ENCODE assay signal across 8 cellular contexts in genomic region chr9:111661802-111662491, GRCh38. TPM values are rescaled to one million over a fixed set of nuclear protein-coding genes. Genes with fewer than 3 reads are reported as not detected.
DNase-seq lines count a peak whose midpoint lies in the region; ATAC-seq and TF ChIP-seq lines count a peak whose summit lies in the region.

No MANE protein-coding gene starts in this region.

- peak overlapping the region; percentile 85 for H3K4me3 ChIP-seq in Karpas-422 (ENCODE audit: low read length)
- H3K4me3 ChIP-seq in WI38 (ENCODE audit: low read depth, low read length), result peak overlapping the region; percentile 81
- H3K4me3 ChIP-seq in choroid plexus epithelial cell (ENCODE audit: low read depth, low read length), result peak overlapping the region; percentile 84

- H3K9me2 ChIP-seq in Karpas-422 (replicated peaks; ENCODE audit: insufficient read depth, low read length), result no peaks in the 10 kb centered on the region

- peaks cover 50% of the 10 kb centered on the region for H3K79me2 ChIP-seq in Karpas-422 (ENCODE audit: low read length)

- peak; percentile 31 for ATAC-seq in GM21786 (IDR thresholded peaks at IDR 0.05; ENCODE audit: unreplicated experiment)

- H3K4me2 ChIP-seq in Karpas-422 (ENCODE audit: low read depth, low read length, poor library complexity, severe bottlenecking), result peak overlapping the region; percentile 92

- peak overlapping the region; percentile 85 for H3K9ac ChIP-seq in Karpas-422 (ENCODE audit: low read length)

- TF ChIP-seq CTCF in WI38 (IDR thresholded peaks at IDR 0.05; ENCODE audit: low read depth, low read length) (no peak), choroid plexus epithelial cell (conservative IDR thresholded peaks at IDR 0.05; ENCODE audit: low read depth, low read length) (no peak)

- H3K9me3 ChIP-seq in Karpas-422 (ENCODE audit: low read length), result no peaks in the 10 kb centered on the region

- peak; percentile 36 for DNase-seq in GM04504 (ENCODE audit: low read depth)
- DNase-seq in Karpas-422, result peak; percentile 77
- peak; percentile 26 for DNase-seq in choroid plexus epithelial cell (ENCODE audit: low read depth)
- DNase-seq in stimulated activated CD4-positive, alpha-beta T cell treated with anti-CD3 and anti-CD28 coated beads, Interleukin-2, amount 100 ng/mL, for 24 hours, result peak; percentile 39
- DNase-seq in NCI-H446 treated with DMSO at 0.1 percent for 48 hours (lab: John Stamatoyannopoulos, UW), result no peak

- peak overlapping the region; percentile 70 for H3K27ac ChIP-seq in Karpas-422 (ENCODE audit: low read length)
- H3K27ac ChIP-seq in layer of hippocampus (ENCODE audit: low read depth, low read length), result peak overlapping the region; percentile 52

- H3K27me3 ChIP-seq in Karpas-422 (ENCODE audit: low read length), result no peaks in the 10 kb centered on the region
- no peaks in the 10 kb centered on the region for H3K27me3 ChIP-seq in layer of hippocampus (ENCODE audit: control insufficient read depth, insufficient read depth, low read length)

- H3K4me1 ChIP-seq in Karpas-422 (ENCODE audit: low read length), result peaks cover 19% of the 10 kb centered on the region

- H2AFZ ChIP-seq in Karpas-422 (ENCODE audit: low read length), result peak overlapping the region; percentile 69

- H4K20me1 ChIP-seq in Karpas-422 (ENCODE audit: insufficient read depth, low read depth, low read length), result 0 out of 2 replicates have a peak, but pooled peaks cover 4% of the 10 kb centered on the region

- H3K36me3 ChIP-seq in Karpas-422 (ENCODE audit: insufficient read depth, low read length), result peaks cover 8% of the 10 kb centered on the region

RNA-seq across cellular contexts. Expression of gene GNG10, which starts 0.5 kb away (rescaled TPM):
- 22.6 and 46.0 TPM in 2 replicates for total RNA-seq in Karpas-422 (2014; rRNA removed; shearing (Covaris generic); ENCODE audit: low replicate concordance)

RNA-seq across cellular contexts. Expression of gene DNAJC25, which starts 30.8 kb away (rescaled TPM):
- total RNA-seq in Karpas-422 (2014; rRNA removed; shearing (Covaris generic); ENCODE audit: low replicate concordance), result 8.7 and 10.2 TPM in 2 replicates
